In the genomic region with DNA sequence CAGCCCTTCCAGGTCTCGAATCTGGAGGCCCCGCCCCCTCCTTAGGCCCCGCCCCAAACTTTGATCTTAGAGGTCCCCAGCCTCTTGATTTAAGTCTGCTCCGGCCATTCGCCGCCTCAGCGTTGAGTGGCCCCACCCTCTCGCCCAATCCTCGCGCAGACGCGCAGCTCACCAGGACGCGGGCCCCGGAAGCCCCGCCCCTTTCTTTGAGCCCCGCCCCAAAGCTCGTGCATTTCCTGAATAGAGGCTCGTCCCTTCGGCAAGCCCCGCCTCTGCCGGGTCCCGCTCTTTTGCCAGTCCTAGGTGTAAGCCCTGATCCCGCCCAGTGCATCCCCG, we compare ENCODE assay signal across 8 cellular contexts. TPM values are rescaled to one million over a fixed set of nuclear protein-coding genes. Genes with fewer than 3 reads are reported as not detected.
DNase-seq lines count a peak whose midpoint lies in the region; ATAC-seq and TF ChIP-seq lines count a peak whose summit lies in the region.

No MANE protein-coding gene starts in this region.

- peak; percentile 85 to 100 (median 99) for DNase-seq in C1 segment of cervical spinal cord (lab: John Stamatoyannopoulos, UW)
- peak; percentile 96 for DNase-seq in NCI-H748 (lab: John Stamatoyannopoulos, UW; ENCODE audit: unreplicated experiment)
- peak; percentile 100 for DNase-seq in activated CD4-positive, alpha-beta T cell treated with anti-CD3 and anti-CD28 coated beads, Interleukin-2, amount 50 U/mL, for 48 hours
- peak; percentile 92 to 99 for DNase-seq in dermis microvascular lymphatic vessel endothelial cell (ENCODE audit: low read depth in 2 of 2)
- DNase-seq in stimulated activated CD4-positive, alpha-beta T cell treated with anti-CD3 and anti-CD28 coated beads, Interleukin-4, amount 100 ng/mL, for 24 hours, result peak; percentile 100

- no peaks in the 10 kb centered on the region for H3K9me3 ChIP-seq in liver (ENCODE audit: control insufficient read depth in 4 of 4, low read length in 3 of 4)

- peak overlapping the region; percentile 79 to 90 for H3K9ac ChIP-seq in liver (ENCODE audit: low read depth in 1 of 2, low read length in 2 of 2)

- H3K27me3 ChIP-seq in liver (ENCODE audit: control insufficient read depth in 4 of 4, insufficient read depth in 4 of 4, low read length in 3 of 4), result no peaks in the 10 kb centered on the region

- TF ChIP-seq RAD21 in liver (IDR thresholded peaks at IDR 0.05), result no peak

- H3K36me3 ChIP-seq in liver (ENCODE audit: control insufficient read depth in 4 of 4, insufficient read depth in 3 of 4, low read depth in 1 of 4, low read length in 3 of 4), result peaks cover 3 to 24% (median 22%) of the 10 kb centered on the region in 4 donors

- H3K4me3 ChIP-seq in liver (ENCODE audit: low read depth in 1 of 3, low read length in 3 of 3), result peak overlapping the region; percentile 89 to 98 (median 96)

- ATAC-seq in GM19372 (IDR thresholded peaks at IDR 0.05; ENCODE audit: low read depth, unreplicated experiment) (peak; percentile 74), HG03521 (IDR thresholded peaks at IDR 0.05; ENCODE audit: unreplicated experiment) (peak; percentile 76)

- WGBS in liver, result under 1% methylated on average over 25 of the region's 25 CpGs

- peaks cover 11 to 60% (median 42%) of the 10 kb centered on the region in 4 donors for H3K4me1 ChIP-seq in liver (ENCODE audit: control insufficient read depth in 4 of 4, insufficient read depth in 4 of 4, low read length in 3 of 4)

- TF ChIP-seq CTCF in liver (IDR thresholded peaks at IDR 0.05; ENCODE audit: low read depth, low read length, missing input control), result no peak

- H3K27ac ChIP-seq in liver (ENCODE audit: low read depth in 1 of 2, low read length in 2 of 2), result peak overlapping the region; percentile 97 to 99

TF ChIP-seq in liver, 16 proteins besides CTCF, POLR2A, EP300 and RAD21:
- TF ChIP-seq, protein P1, sequence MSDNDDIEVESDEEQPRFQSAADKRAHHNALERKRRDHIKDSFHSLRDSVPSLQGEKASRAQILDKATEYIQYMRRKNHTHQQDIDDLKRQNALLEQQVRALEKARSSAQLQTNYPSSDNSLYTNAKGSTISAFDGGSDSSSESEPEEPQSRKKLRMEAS (IDR thresholded peaks at IDR 0.05), result no peak
- TF ChIP-seq FOXA2 (IDR thresholded peaks at IDR 0.05), result no peak
- TF ChIP-seq HNF4A (conservative IDR thresholded peaks at IDR 0.05), result no peak
- peak; percentile 47 for TF ChIP-seq SP1 (IDR thresholded peaks at IDR 0.05)
- TF ChIP-seq NR2F2 (IDR thresholded peaks at IDR 0.05), result no peak
- TF ChIP-seq HNF4G (IDR thresholded peaks at IDR 0.05), result no peak

RNA-seq across cellular contexts. Expression of gene GUCD1, which starts 0.2 kb away (rescaled TPM):
- total RNA-seq in dermis microvascular lymphatic vessel endothelial cell (193 and 221 TPM in 2 replicates), liver (100 to 1,000 TPM; 176 to 202 TPM)
- 100 to 1,000 TPM; 118 to 182 TPM for polyA plus RNA-seq in liver

RNA-seq across cellular contexts. Expression of gene SNRPD3, which starts 0.7 kb away (rescaled TPM):
- total RNA-seq in dermis microvascular lymphatic vessel endothelial cell (185 TPM in 2 replicates), liver (100 to 1,000 TPM in 1 of 2 donors, 10 to 100 TPM in 1; 91.3 to 128 TPM)
- polyA plus RNA-seq in liver, result 10 to 100 TPM; 57.2 to 80.6 TPM

RNA-seq across cellular contexts. Expression of gene LRRC75B, which starts 37.7 kb away (rescaled TPM):
- total RNA-seq in dermis microvascular lymphatic vessel endothelial cell (2.6 and 4.6 TPM in 2 replicates), liver (1 to 10 TPM; 7.8 to 8.5 TPM)
- polyA plus RNA-seq in liver, result 10 to 100 TPM; 10.2 to 14.3 TPM

RNA-seq across cellular contexts. Expression of gene GGT1, which starts 47.9 kb away (rescaled TPM):
- total RNA-seq in dermis microvascular lymphatic vessel endothelial cell, result 6.9 and 23.0 TPM in 2 replicates
- 100 to 1,000 TPM in 1 of 2 donors, 10 to 100 TPM in 1; 90.5 to 107 TPM for total RNA-seq in liver
- polyA plus RNA-seq in liver, result 100 to 1,000 TPM; 117 to 147 TPM

RNA-seq across cellular contexts. Expression of gene UPB1, which starts 60.0 kb away (rescaled TPM):
- total RNA-seq in dermis microvascular lymphatic vessel endothelial cell (under 0.01 TPM in 1 of 2 replicates, not detected in the other), liver (10 to 100 TPM in 1 of 2 donors, 1 to 10 TPM in 1; 7.1 to 67.6 TPM)
- 100 to 1,000 TPM in 1 of 2 donors, 10 to 100 TPM in 1; 50.0 to 115 TPM for polyA plus RNA-seq in liver

Comparison
In these comparisons a context has a peak if more than half of its experiments do, and no peak if none do; other contexts are left out.
1. Peak in every context shown above with its lines: DNase-seq, ATAC-seq, H3K4me3 ChIP-seq and H3K27ac ChIP-seq.